1 cellular context compared by ENCODE assay signal in genomic region chr13:20566424-20566916, GRCh38.
TF ChIP-seq lines count a peak whose summit lies in the region.

No MANE protein-coding gene starts in this region.

TF ChIP-seq in GM12878, 131 proteins besides CTCF, POLR2A, EP300 and RAD21 (continued from another document):
- TF ChIP-seq HSF1 (IDR thresholded peaks at IDR 0.05; ENCODE audit: low read depth, low read length) = no peak
- no peak for TF ChIP-seq ASH2L (IDR thresholded peaks at IDR 0.05; ENCODE audit: borderline replicate concordance, low read depth)
- no peak for TF ChIP-seq CREB1 (IDR thresholded peaks at IDR 0.05; ENCODE audit: low read depth)
- no peak for TF ChIP-seq ZNF274 (IDR thresholded peaks at IDR 0.05; ENCODE audit: insufficient read depth, insufficient read length)
- no peak for TF ChIP-seq PAX8 (IDR thresholded peaks at IDR 0.05)
- no peak for TF ChIP-seq ZZZ3 (IDR thresholded peaks at IDR 0.05; ENCODE audit: control insufficient read depth, insufficient read length, low read depth)
- TF ChIP-seq, protein P1, sequence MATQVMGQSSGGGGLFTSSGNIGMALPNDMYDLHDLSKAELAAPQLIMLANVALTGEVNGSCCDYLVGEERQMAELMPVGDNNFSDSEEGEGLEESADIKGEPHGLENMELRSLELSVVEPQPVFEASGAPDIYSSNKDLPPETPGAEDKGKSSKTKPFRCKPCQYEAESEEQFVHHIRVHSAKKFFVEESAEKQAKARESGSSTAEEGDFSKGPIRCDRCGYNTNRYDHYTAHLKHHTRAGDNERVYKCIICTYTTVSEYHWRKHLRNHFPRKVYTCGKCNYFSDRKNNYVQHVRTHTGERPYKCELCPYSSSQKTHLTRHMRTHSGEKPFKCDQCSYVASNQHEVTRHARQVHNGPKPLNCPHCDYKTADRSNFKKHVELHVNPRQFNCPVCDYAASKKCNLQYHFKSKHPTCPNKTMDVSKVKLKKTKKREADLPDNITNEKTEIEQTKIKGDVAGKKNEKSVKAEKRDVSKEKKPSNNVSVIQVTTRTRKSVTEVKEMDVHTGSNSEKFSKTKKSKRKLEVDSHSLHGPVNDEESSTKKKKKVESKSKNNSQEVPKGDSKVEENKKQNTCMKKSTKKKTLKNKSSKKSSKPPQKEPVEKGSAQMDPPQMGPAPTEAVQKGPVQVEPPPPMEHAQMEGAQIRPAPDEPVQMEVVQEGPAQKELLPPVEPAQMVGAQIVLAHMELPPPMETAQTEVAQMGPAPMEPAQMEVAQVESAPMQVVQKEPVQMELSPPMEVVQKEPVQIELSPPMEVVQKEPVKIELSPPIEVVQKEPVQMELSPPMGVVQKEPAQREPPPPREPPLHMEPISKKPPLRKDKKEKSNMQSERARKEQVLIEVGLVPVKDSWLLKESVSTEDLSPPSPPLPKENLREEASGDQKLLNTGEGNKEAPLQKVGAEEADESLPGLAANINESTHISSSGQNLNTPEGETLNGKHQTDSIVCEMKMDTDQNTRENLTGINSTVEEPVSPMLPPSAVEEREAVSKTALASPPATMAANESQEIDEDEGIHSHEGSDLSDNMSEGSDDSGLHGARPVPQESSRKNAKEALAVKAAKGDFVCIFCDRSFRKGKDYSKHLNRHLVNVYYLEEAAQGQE (IDR thresholded peaks at IDR 0.05; ENCODE audit: low read depth, low read length) = no peak
- TF ChIP-seq GATAD2B (conservative IDR thresholded peaks at IDR 0.05; ENCODE audit: low read depth) = 0 out of 2 replicates have a peak, but pooled peaks have one; percentile 14
